25 cellular contexts compared by ENCODE assay signal in the genomic region with DNA sequence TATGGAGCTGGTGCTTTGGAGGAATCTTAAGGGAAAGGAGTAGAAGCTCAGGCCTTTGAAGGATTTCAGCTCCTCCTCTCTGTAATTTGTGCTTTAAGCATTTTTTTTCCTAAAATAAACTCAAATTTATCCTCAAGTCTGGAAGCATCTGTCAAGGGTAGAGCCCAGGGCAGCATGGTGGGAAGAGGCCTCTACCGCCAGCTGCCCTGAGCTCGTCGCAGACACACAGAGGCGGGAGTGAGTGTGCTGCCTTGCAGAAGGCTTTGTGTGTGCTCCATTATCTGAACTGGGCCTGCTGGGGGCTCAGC. TPM values are rescaled to one million over a fixed set of nuclear protein-coding genes. Genes with fewer than 3 reads are reported as not detected.
"Had no signal": no experiment of that assay in that cellular context is flagged by ENCODE, and none has a peak within 500 bp of the region (broad histone marks: within the 10 kb centered on the region; RNA-seq: fewer than 3 reads in every experiment).

No MANE protein-coding gene starts in this region.

- H3K36me3 ChIP-seq: left lung, pancreas, prostate gland, sigmoid colon, spleen, stomach, thyroid gland, transverse colon, upper lobe of left lung had no signal

- H3K27ac Mint-ChIP-seq: memory B cell; naive thymus-derived CD8-positive, alpha-beta T cell; stimulated activated memory B cell treated with anti-CD40 and anti-IgM and Interleukin-4, amounts not matched to agents 10 μg/mL and 1 μg/mL and 100 μg/mL, for 72 hours had no signal

- H3K36me3 Mint-ChIP-seq: immature natural killer cell; memory B cell; naive thymus-derived CD8-positive, alpha-beta T cell; stimulated activated memory B cell treated with anti-CD40 and anti-IgM and Interleukin-4, amounts not matched to agents 10 μg/mL and 1 μg/mL and 100 μg/mL, for 72 hours had no signal

- H3K27ac ChIP-seq: left lung, pancreas, prostate gland, sigmoid colon, stomach, testis, thyroid gland, transverse colon, upper lobe of left lung had no signal

- H3K4me1 Mint-ChIP-seq: memory B cell; nephron; neural crest cell; stimulated activated memory B cell treated with anti-CD40 and anti-IgM and Interleukin-4, amounts not matched to agents 10 μg/mL and 1 μg/mL and 100 μg/mL, for 72 hours had no signal

- DNase-seq: hypothalamus; immature natural killer cell; kidney; left colon; left lung; naive thymus-derived CD8-positive, alpha-beta T cell; nucleus accumbens; pancreas; retina; right cardiac atrium; sigmoid colon; small intestine; spleen; stimulated activated CD4-positive, alpha-beta T cell treated with anti-CD3 and anti-CD28 coated beads, Interleukin-4, amount 100 ng/mL, for 24 hours; stimulated activated naive CD8-positive, alpha-beta T cell treated with anti-CD3 and anti-CD28 coated beads, Interleukin-15, Interleukin-2, amounts not matched to agents 100 U/mL and 50 U/mL, for 24 hours; stomach; testis; thyroid gland; transverse colon had no signal

- H3K9me3 Mint-ChIP-seq: memory B cell; naive thymus-derived CD8-positive, alpha-beta T cell; nephron; neural crest cell; stimulated activated memory B cell treated with anti-CD40 and anti-IgM and Interleukin-4, amounts not matched to agents 10 μg/mL and 1 μg/mL and 100 μg/mL, for 72 hours had no signal

- H3K4me3 ChIP-seq: left lung, pancreas, prostate gland, sigmoid colon, spleen, stomach, testis, thyroid gland, transverse colon, upper lobe of left lung had no signal

- ATAC-seq: left colon; left lung; naive thymus-derived CD8-positive, alpha-beta T cell; pancreas; right cardiac atrium; stimulated activated memory B cell treated with anti-CD40 and anti-IgM and Interleukin-4, amounts not matched to agents 10 μg/mL and 1 μg/mL and 100 μg/mL, for 72 hours; stimulated activated naive CD8-positive, alpha-beta T cell treated with anti-CD3 and anti-CD28 coated beads, Interleukin-15, Interleukin-2, amounts not matched to agents 100 U/mL and 50 U/mL, for 24 hours had no signal

- H3K4me3 Mint-ChIP-seq: immature natural killer cell; memory B cell; naive thymus-derived CD8-positive, alpha-beta T cell; nephron; neural crest cell; stimulated activated memory B cell treated with anti-CD40 and anti-IgM and Interleukin-4, amounts not matched to agents 10 μg/mL and 1 μg/mL and 100 μg/mL, for 72 hours had no signal

- H3K4me1 ChIP-seq: left lung, pancreas, prostate gland, upper lobe of left lung had no signal

- H3K9me3 ChIP-seq: left lung, pancreas, prostate gland, sigmoid colon, spleen, stomach, testis, thyroid gland, transverse colon, upper lobe of left lung had no signal

- H3K27me3 ChIP-seq: left lung, pancreas, sigmoid colon, spleen, stomach, testis, thyroid gland, transverse colon, upper lobe of left lung had no signal

RNA-seq across cellular contexts. Expression of a gene that starts 9.3 kb away (rescaled TPM):
- total RNA-seq: naive thymus-derived CD8-positive, alpha-beta T cell; neural crest cell; right cardiac atrium; sigmoid colon; thyroid gland; transverse colon had no signal
